19 cellular contexts compared by ENCODE assay signal in genomic region chr22:25383892-25384291, GRCh38.
"Had no signal": no experiment of that assay in that cellular context is flagged by ENCODE, and none has a peak within 500 bp of the region (broad histone marks: within the 10 kb centered on the region; RNA-seq: fewer than 3 reads in every experiment).

No MANE protein-coding gene starts in this region.

- H3K27me3 ChIP-seq: right lobe of liver, testis had no signal

- ATAC-seq: mucosa of descending colon; naive thymus-derived CD4-positive, alpha-beta T cell had no signal

- H3K4me3 ChIP-seq: mucosa of descending colon, right lobe of liver, testis had no signal

- DNase-seq: activated CD4-positive, alpha-beta T cell treated with anti-CD3 and anti-CD28 coated beads for 1 hour; activated CD4-positive, alpha-beta T cell treated with anti-CD3 and anti-CD28 coated beads, Interleukin-2, amount 50 U/mL, for 48 hours; activated gamma-delta T cell treated with Interleukin-2 at 50 U/mL for 16 hours; activated T-cell treated with anti-CD3 and anti-CD28 coated beads for 4 hours; erythroblast; foreskin melanocyte; head of caudate nucleus; immature natural killer cell; mesenchymal stem cell; mucosa of descending colon; small intestine; stimulated activated CD4-positive, alpha-beta T cell treated with anti-CD3 and anti-CD28 coated beads, Interleukin-15, amount 100 ng/mL, for 24 hours; stimulated activated CD4-positive, alpha-beta T cell treated with anti-CD3 and anti-CD28 coated beads, Interleukin-2, amount 100 ng/mL, for 48 hours; testis; WERI-Rb-1 had no signal

- H3K4me1 ChIP-seq: parathyroid adenoma, testis had no signal

- FAIRE-seq: endometrium, small intestine had no signal

- H3K27ac ChIP-seq: parathyroid adenoma, testis, WERI-Rb-1 had no signal

- H3K9ac ChIP-seq: parathyroid adenoma had no signal

- H3K9me3 ChIP-seq: mucosa of descending colon, right lobe of liver, testis had no signal
